8 cellular contexts compared by ENCODE assay signal in genomic region chr1:162069334-162070093, GRCh38. TPM values are rescaled to one million over a fixed set of nuclear protein-coding genes. Genes with fewer than 3 reads are reported as not detected.
DNase-seq lines count a peak whose midpoint lies in the region; ATAC-seq and TF ChIP-seq lines count a peak whose summit lies in the region.

Gene NOS1AP, plus strand, starts transcription at chr1:162069691. Its CDS starts 487 bp downstream, at chr1:162070178.

- peak; percentile 97 for ATAC-seq in GM21723 (IDR thresholded peaks at IDR 0.05; ENCODE audit: unreplicated experiment)

- WGBS in suprapubic skin = under 1% methylated on average over 55 of the region's 95 CpGs

- peak within 1 kb of the TSS; percentile 67 for H3K27ac ChIP-seq in suprapubic skin

- no peak for TF ChIP-seq RAD21 in Ishikawa (IDR thresholded peaks at IDR 0.05; ENCODE audit: low read depth)

- no peaks in the 10 kb centered on the region for H3K9me3 ChIP-seq in suprapubic skin

- H3K27me3 ChIP-seq in suprapubic skin = peaks cover 26% of the 10 kb centered on the region

- peak; percentile 93 for DNase-seq in DMS53 (lab: John Stamatoyannopoulos, UW)
- peak; percentile 70 to 80 for DNase-seq in SHP77 (lab: John Stamatoyannopoulos, UW)
- peak; percentile 57 for DNase-seq in activated gamma-delta T cell (lab: John Stamatoyannopoulos, UW)
- peak; percentile 66 for DNase-seq in glomerular visceral epithelial cell (ENCODE audit: extremely low spot score)
- peak; percentile 72 for DNase-seq in occipital lobe (lab: John Stamatoyannopoulos, UW)
- DNase-seq in suprapubic skin (ENCODE audit: low spot score in 2 of 2) = peak; percentile 74 to 83

- peak within 1 kb of the TSS; percentile 91 for H3K4me3 ChIP-seq in suprapubic skin

- H3K36me3 ChIP-seq in suprapubic skin = no peaks in the 10 kb centered on the region

- no peak for TF ChIP-seq CTCF in suprapubic skin (IDR thresholded peaks at IDR 0.05)

- TF ChIP-seq POLR2A in suprapubic skin (IDR thresholded peaks at IDR 0.05) = no peak

- H3K4me1 ChIP-seq in suprapubic skin = peaks cover 15% of the 10 kb centered on the region

- no peak for TF ChIP-seq EP300 in Ishikawa (IDR thresholded peaks at IDR 0.05; ENCODE audit: borderline replicate concordance)
- TF ChIP-seq EP300 in suprapubic skin (IDR thresholded peaks at IDR 0.05) = no peak

TF ChIP-seq in Ishikawa, 13 proteins besides CTCF, POLR2A, EP300 and RAD21:
- TF ChIP-seq ZBTB7A (IDR thresholded peaks at IDR 0.05; ENCODE audit: low read depth) (peak; percentile 50), NFIC (IDR thresholded peaks at IDR 0.05) (no peak; the same call in 1 of the 2 replicates), MAX (IDR thresholded peaks at IDR 0.05) (peak; percentile 40), FOXM1 (IDR thresholded peaks at IDR 0.05; ENCODE audit: borderline replicate concordance, low read depth) (no peak), USF1 (IDR thresholded peaks at IDR 0.05) (no peak; the same call in 1 of the 2 replicates), TAF1 (IDR thresholded peaks at IDR 0.05; ENCODE audit: low read depth) (peak; percentile 50; the same call in 1 of the 2 replicates), YY1 (IDR thresholded peaks at IDR 0.05; ENCODE audit: low read depth) (no peak), EGR1 (IDR thresholded peaks at IDR 0.05) (peak; percentile 81), TCF12 (IDR thresholded peaks at IDR 0.05; ENCODE audit: low read depth) (peak; percentile 12; the same call in 1 of the 2 replicates), CREB1 (IDR thresholded peaks at IDR 0.05; ENCODE audit: low read depth) (no peak), TEAD4 (IDR thresholded peaks at IDR 0.05) (no peak), CEBPB (IDR thresholded peaks at IDR 0.05) (no peak)
TF ChIP-seq in Ishikawa: peak in this region for 5.

RNA-seq across cellular contexts. Expression of gene NOS1AP, which starts in this region (rescaled TPM):
- total RNA-seq in occipital lobe (4.1 TPM), suprapubic skin (1 to 10 TPM; 1.9 to 9.5 (median 3.3) TPM)

Comparison
In these comparisons a context has a peak if more than half of its experiments do, and no peak if none do; other contexts are left out.
1. Peak in every context shown above with its lines: DNase-seq, ATAC-seq, H3K4me3 ChIP-seq and H3K27ac ChIP-seq.